In the genomic region with DNA sequence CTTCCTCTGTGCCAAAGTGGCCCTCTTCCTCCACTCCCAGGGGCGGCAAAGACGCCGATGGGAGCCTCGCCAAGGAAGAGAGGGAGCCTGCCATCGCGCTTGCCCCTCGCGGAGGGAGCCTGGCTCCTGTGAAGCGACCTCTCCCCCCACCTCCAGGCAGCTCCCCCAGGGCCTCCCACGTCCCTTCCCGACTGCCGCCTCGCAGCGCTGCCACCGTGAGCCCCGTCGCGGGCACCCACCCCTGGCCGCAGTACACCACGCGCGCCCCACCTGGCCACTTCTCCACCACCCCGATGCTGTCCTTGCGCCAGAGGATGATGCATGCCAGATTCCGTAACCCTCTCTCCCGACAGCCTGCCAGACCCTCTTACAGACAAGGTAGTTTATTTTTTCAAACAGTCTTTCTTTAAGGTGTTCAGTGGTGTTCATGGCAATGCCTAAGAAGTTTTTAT, we compare ENCODE assay signal across 20 cellular contexts.
DNase-seq lines count a peak whose midpoint lies in the region; ATAC-seq and TF ChIP-seq lines count a peak whose summit lies in the region.
"Had no signal": no experiment of that assay in that cellular context is flagged by ENCODE, and none has a peak within 500 bp of the region (broad histone marks: within the 10 kb centered on the region; RNA-seq: fewer than 3 reads in every experiment).

No MANE protein-coding gene starts in this region.

- H3K4ac ChIP-seq in neuronal stem cell (ENCODE audit: low read length): no peak overlapping the region

- H3K4me1 ChIP-seq in ES-I3 (ENCODE audit: insufficient read depth, low read length) (no peaks in the 10 kb centered on the region), body of pancreas (peaks cover 14% of the 10 kb centered on the region), iPS DF 6.9 (ENCODE audit: control insufficient read depth, insufficient read depth, low read length) (no peaks in the 10 kb centered on the region), neuronal stem cell (ENCODE audit: control insufficient read depth in 2 of 2, insufficient read depth in 1 of 2, low read depth in 1 of 2, low read length in 2 of 2) (peaks cover 0 to 5% of the 10 kb centered on the region in 2 donors)
- H3K4me1 ChIP-seq: upper lobe of right lung had no signal

- peak overlapping the region; percentile 87 for H2BK5ac ChIP-seq in neuronal stem cell (ENCODE audit: low read length)

- H3K4me3 ChIP-seq in body of pancreas: peak overlapping the region in 1 of 2 donors; percentile 27
- peak overlapping the region; percentile 25; the same call in 1 of the 2 replicates for H3K4me3 ChIP-seq in iPS DF 6.9 (ENCODE audit: low read length)
- H3K4me3 ChIP-seq in neuronal stem cell (ENCODE audit: low read length in 2 of 2): peak overlapping the region in 1 of 2 donors; percentile 77
- H3K4me3 ChIP-seq: MG63, upper lobe of right lung had no signal

- DNase-seq in body of pancreas (peak in 2 of 4 donors; percentile 31 to 32), iPS DF 6.9 (ENCODE audit: low read depth, low spot score) (no peak), neuronal stem cell (ENCODE audit: low spot score) (no peak), NCI-H345 treated with DMSO at 0.1 percent for 48 hours (lab: John Stamatoyannopoulos, UW; ENCODE audit: unreplicated experiment) (no peak), NCI-H1105 treated with DMSO at 0.1 percent for 48 hours (lab: John Stamatoyannopoulos, UW) (no peak), DMS53 (lab: John Stamatoyannopoulos, UW) (no peak)
- DNase-seq: activated CD4-positive, alpha-beta T cell treated with anti-CD3 and anti-CD28 coated beads, Interleukin-2, amount 50 U/mL, for 48 hours; activated CD4-positive, CD25-positive, alpha-beta regulatory T cell; activated effector memory CD4-positive, alpha-beta T cell treated with Interleukin-2 at 50 U/mL for 16 hours; activated naive CD8-positive, alpha-beta T cell treated with anti-CD3 and anti-CD28 coated beads, Interleukin-2, amount 50 U/mL, for 24 hours; brain microvascular endothelial cell; C1 segment of cervical spinal cord; Calu3; MG63; NCI-H1436 treated with DMSO at 0.1 percent for 48 hours; nucleus accumbens; stomach; upper lobe of right lung had no signal

- peak overlapping the region; percentile 39 for H3K14ac ChIP-seq in neuronal stem cell (ENCODE audit: low read length)

- H3K9ac ChIP-seq in ES-I3 (ENCODE audit: low read depth, low read length) (peak overlapping the region; percentile 44), neuronal stem cell (ENCODE audit: low read depth, low read length, poor library complexity) (peak overlapping the region; percentile 68)

- no peak for TF ChIP-seq CTCF in body of pancreas (IDR thresholded peaks at IDR 0.05)

- no peaks in the 10 kb centered on the region for H3K36me3 ChIP-seq in ES-I3 (ENCODE audit: insufficient read depth, low read length)
- no peaks in the 10 kb centered on the region for H3K36me3 ChIP-seq in body of pancreas (replicated peaks in 1 of 2; ENCODE audit: insufficient read depth in 1 of 2, low read depth in 2 of 2)
- no peaks in the 10 kb centered on the region for H3K36me3 ChIP-seq in iPS DF 6.9 (ENCODE audit: control insufficient read depth, insufficient read depth, low read length)
- no peaks in the 10 kb centered on the region for H3K36me3 ChIP-seq in neuronal stem cell (replicated peaks in 1 of 2; ENCODE audit: control insufficient read depth in 2 of 2, insufficient read depth in 2 of 2, low read length in 2 of 2)
- H3K36me3 ChIP-seq: brain microvascular endothelial cell, MG63, stomach, upper lobe of right lung had no signal

- H3K79me1 ChIP-seq in neuronal stem cell (ENCODE audit: low read depth, low read length): no peaks in the 10 kb centered on the region

- no peak overlapping the region for H4K91ac ChIP-seq in neuronal stem cell (ENCODE audit: low read depth, low read length, poor library complexity)

- ATAC-seq in body of pancreas (peak; percentile 57), HG02678 (IDR thresholded peaks at IDR 0.05; ENCODE audit: unreplicated experiment) (no peak)
- ATAC-seq: activated naive CD8-positive, alpha-beta T cell treated with anti-CD3 and anti-CD28 coated beads, Interleukin-2, amount 50 U/mL, for 24 hours had no signal

- H3K27me3 ChIP-seq in body of pancreas: no peaks in the 10 kb centered on the region
- H3K27me3 ChIP-seq in iPS DF 6.9 (ENCODE audit: control insufficient read depth, insufficient read depth, low read length): peaks cover 20% of the 10 kb centered on the region; the same call in 1 of the 2 replicates
- H3K27me3 ChIP-seq in neuronal stem cell (ENCODE audit: control insufficient read depth in 3 of 3, insufficient read depth in 3 of 3, low read depth in 1 of 3, low read length in 3 of 3): peaks cover 3 to 48% (median 27%) of the 10 kb centered on the region in 3 experiments
- H3K27me3 ChIP-seq: MG63 had no signal

- 11% methylated on average over 9 to 26 of the region's 26 CpGs for WGBS in body of pancreas, 2 donors
- no CpG with 5 or more reads among the region's 26 CpGs for WGBS in iPS DF 6.9 (ENCODE audit: insufficient coverage, insufficient read length)
- WGBS in neuronal stem cell (ENCODE audit: extremely low coverage in 2 of 2, insufficient read length in 2 of 2, insufficient replicate concordance in 1 of 2), 2 donors: no CpG with 5 or more reads among the region's 26 CpGs

- H3K9me3 ChIP-seq in ES-I3 (ENCODE audit: control insufficient read depth, insufficient read depth, low read length) (no peaks in the 10 kb centered on the region), body of pancreas (no peaks in the 10 kb centered on the region), iPS DF 6.9 (ENCODE audit: control insufficient read depth, insufficient read depth, low read length) (no peaks in the 10 kb centered on the region; the same call in 1 of the 2 replicates), neuronal stem cell (replicated peaks in 1 of 2; ENCODE audit: control insufficient read depth in 2 of 2, insufficient read depth in 1 of 2, low read depth in 1 of 2, low read length in 2 of 2) (no peaks in the 10 kb centered on the region)
- H3K9me3 ChIP-seq: MG63, stomach, upper lobe of right lung had no signal

- peak overlapping the region; percentile 53 for H2AFZ ChIP-seq in neuronal stem cell (ENCODE audit: low read length)

- H3K18ac ChIP-seq in neuronal stem cell (ENCODE audit: low read length): peak overlapping the region; percentile 83

- H2BK15ac ChIP-seq in neuronal stem cell (ENCODE audit: low read length): peak overlapping the region; percentile 77

- intact Hi-C loops in body of pancreas (cut with DNase I): no loop called here

- peak overlapping the region; percentile 3 for H2AK5ac ChIP-seq in neuronal stem cell (ENCODE audit: low read depth, low read length)

- no peak overlapping the region for H3K23ac ChIP-seq in neuronal stem cell (ENCODE audit: low read depth, low read length, poor library complexity)

- H3K27ac ChIP-seq in body of pancreas (peak overlapping the region in 3 of 4 donors; percentile 9 to 49 (median 24)), iPS DF 6.9 (ENCODE audit: low read length) (no peak overlapping the region), neuronal stem cell (replicated peaks; ENCODE audit: low read length) (no peak overlapping the region)
- H3K27ac ChIP-seq: brain microvascular endothelial cell, stomach, upper lobe of right lung had no signal

- peak overlapping the region; percentile 64 for H2BK120ac ChIP-seq in neuronal stem cell (ENCODE audit: low read depth, low read length)

- no peak overlapping the region for H2BK12ac ChIP-seq in neuronal stem cell (ENCODE audit: low read length)

- TF ChIP-seq POLR2A in body of pancreas (IDR thresholded peaks at IDR 0.05): peak in 1 of 3 donors; percentile 14

- H4K8ac ChIP-seq in neuronal stem cell (ENCODE audit: low read depth, low read length): no peak overlapping the region

- peak overlapping the region; percentile 81 for H3K4me2 ChIP-seq in neuronal stem cell (ENCODE audit: insufficient read depth, low read length, poor library complexity, severe bottlenecking)

Comparison
In these comparisons a context has a peak if more than half of its experiments do, and no peak if none do; other contexts are left out.
1. H3K27ac ChIP-seq: peak in body of pancreas (3 of 4); none in iPS DF 6.9 (single experiment) and neuronal stem cell (single experiment).